In the genomic region with DNA sequence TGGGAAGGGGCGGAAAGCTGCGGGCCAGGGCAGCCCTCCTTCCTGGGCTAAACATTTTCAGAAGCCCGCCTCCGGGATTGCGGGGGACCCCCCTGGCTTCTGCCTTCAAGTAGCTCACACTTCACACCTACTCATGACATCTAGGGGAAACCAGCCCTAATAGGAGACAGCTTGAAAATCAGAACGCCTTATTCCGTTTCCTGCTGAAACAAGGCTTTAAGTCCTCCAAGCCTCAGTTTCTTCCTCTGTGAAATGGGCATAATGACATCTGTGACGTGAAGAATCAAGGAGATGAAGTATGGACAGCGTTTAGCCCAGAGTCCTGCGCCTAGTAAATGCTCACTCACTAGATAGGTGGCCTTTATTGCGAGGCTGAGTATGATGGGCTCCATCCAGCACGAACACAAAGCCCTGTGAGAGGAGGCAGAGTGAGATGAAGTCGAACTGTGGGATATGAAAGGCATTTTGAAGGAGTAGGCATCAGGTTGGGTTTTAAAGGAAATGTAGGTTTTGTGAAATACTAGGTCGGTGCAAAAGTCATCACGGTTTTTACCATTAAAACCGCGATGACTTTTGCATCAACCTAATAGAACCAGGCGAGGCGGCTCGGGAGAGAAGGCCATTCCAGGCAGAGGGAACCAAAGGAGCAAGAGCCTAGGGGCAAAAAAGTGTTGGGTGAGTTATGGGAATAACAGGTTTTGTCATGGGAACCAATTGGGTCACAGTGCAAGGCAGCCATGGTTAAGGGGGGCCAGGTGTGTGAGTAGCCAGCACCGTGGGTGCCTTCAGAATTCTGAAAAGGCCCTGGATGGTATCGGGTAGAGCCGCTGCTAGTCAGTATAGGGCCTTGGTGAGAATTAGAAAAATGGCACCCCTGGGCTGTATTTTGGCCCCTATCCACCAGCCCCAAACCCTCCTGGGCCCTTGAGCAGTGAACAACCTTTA, we compare ENCODE assay signal across 1 cellular context.
A peak's percentile ranks its signal among the peaks of the same experiment; 100 is the strongest.
TF ChIP-seq lines count a peak whose summit lies in the region.

No MANE protein-coding gene starts in this region.

TF ChIP-seq in H1, 55 proteins besides CTCF, POLR2A, EP300 and RAD21:
- TF ChIP-seq POLR2AphosphoS5 (IDR thresholded peaks at IDR 0.05; ENCODE audit: low read depth, low read length) (no peak), KDM4A (IDR thresholded peaks at IDR 0.05; ENCODE audit: low read depth, low read length, severe bottlenecking) (no peak), SP1 (IDR thresholded peaks at IDR 0.05; ENCODE audit: low read depth, low read length) (0 out of 2 replicates have a peak, but pooled peaks have one; percentile 1), ZNF274 (IDR thresholded peaks at IDR 0.05; ENCODE audit: borderline replicate concordance, extremely low read depth, low read length) (no peak), TBP (IDR thresholded peaks at IDR 0.05; ENCODE audit: low read depth, low read length) (no peak), CBX8 (IDR thresholded peaks at IDR 0.05; ENCODE audit: borderline replicate concordance, low read depth, low read length) (no peak), CBX5 (IDR thresholded peaks at IDR 0.05; ENCODE audit: low read depth, low read length) (no peak), SIX5 (IDR thresholded peaks at IDR 0.05; ENCODE audit: low read depth, low read length) (no peak), YY1 (IDR thresholded peaks at IDR 0.05; ENCODE audit: low read depth, low read length) (no peak), JUN (IDR thresholded peaks at IDR 0.05; ENCODE audit: low read depth, low read length) (no peak), ASH2L (IDR thresholded peaks at IDR 0.05; ENCODE audit: low read length) (no peak), HDAC2 (IDR thresholded peaks at IDR 0.05; ENCODE audit: borderline replicate concordance in 1 of 2, low read depth in 2 of 2, low read length in 2 of 2) (peak; percentile 39 to 99; a peak in 1 of 4 replicates), BRCA1 (IDR thresholded peaks at IDR 0.05; ENCODE audit: low read depth, low read length) (no peak), TEAD4 (IDR thresholded peaks at IDR 0.05; ENCODE audit: low read depth, low read length) (no peak), SP4 (IDR thresholded peaks at IDR 0.05; ENCODE audit: low read length) (no peak), SIRT6 (IDR thresholded peaks at IDR 0.05; ENCODE audit: low read length) (no peak), BACH1 (IDR thresholded peaks at IDR 0.05; ENCODE audit: low read length) (no peak), NRF1 (IDR thresholded peaks at IDR 0.05; ENCODE audit: low read depth, low read length) (no peak), KDM1A (IDR thresholded peaks at IDR 0.05; ENCODE audit: borderline replicate concordance, low read length) (peak; percentile 100), RXRA (IDR thresholded peaks at IDR 0.05; ENCODE audit: insufficient read depth, low read depth, low read length) (no peak), RNF2 (IDR thresholded peaks at IDR 0.05; ENCODE audit: borderline replicate concordance, low read depth, low read length, missing control alignments, poor library complexity, severe bottlenecking) (no peak), FOSL1 (IDR thresholded peaks at IDR 0.05; ENCODE audit: insufficient read depth, low read depth, low read length) (no peak), RFX5 (IDR thresholded peaks at IDR 0.05; ENCODE audit: borderline replicate concordance, low read depth, low read length) (no peak)
- TF ChIP-seq, protein P1, sequence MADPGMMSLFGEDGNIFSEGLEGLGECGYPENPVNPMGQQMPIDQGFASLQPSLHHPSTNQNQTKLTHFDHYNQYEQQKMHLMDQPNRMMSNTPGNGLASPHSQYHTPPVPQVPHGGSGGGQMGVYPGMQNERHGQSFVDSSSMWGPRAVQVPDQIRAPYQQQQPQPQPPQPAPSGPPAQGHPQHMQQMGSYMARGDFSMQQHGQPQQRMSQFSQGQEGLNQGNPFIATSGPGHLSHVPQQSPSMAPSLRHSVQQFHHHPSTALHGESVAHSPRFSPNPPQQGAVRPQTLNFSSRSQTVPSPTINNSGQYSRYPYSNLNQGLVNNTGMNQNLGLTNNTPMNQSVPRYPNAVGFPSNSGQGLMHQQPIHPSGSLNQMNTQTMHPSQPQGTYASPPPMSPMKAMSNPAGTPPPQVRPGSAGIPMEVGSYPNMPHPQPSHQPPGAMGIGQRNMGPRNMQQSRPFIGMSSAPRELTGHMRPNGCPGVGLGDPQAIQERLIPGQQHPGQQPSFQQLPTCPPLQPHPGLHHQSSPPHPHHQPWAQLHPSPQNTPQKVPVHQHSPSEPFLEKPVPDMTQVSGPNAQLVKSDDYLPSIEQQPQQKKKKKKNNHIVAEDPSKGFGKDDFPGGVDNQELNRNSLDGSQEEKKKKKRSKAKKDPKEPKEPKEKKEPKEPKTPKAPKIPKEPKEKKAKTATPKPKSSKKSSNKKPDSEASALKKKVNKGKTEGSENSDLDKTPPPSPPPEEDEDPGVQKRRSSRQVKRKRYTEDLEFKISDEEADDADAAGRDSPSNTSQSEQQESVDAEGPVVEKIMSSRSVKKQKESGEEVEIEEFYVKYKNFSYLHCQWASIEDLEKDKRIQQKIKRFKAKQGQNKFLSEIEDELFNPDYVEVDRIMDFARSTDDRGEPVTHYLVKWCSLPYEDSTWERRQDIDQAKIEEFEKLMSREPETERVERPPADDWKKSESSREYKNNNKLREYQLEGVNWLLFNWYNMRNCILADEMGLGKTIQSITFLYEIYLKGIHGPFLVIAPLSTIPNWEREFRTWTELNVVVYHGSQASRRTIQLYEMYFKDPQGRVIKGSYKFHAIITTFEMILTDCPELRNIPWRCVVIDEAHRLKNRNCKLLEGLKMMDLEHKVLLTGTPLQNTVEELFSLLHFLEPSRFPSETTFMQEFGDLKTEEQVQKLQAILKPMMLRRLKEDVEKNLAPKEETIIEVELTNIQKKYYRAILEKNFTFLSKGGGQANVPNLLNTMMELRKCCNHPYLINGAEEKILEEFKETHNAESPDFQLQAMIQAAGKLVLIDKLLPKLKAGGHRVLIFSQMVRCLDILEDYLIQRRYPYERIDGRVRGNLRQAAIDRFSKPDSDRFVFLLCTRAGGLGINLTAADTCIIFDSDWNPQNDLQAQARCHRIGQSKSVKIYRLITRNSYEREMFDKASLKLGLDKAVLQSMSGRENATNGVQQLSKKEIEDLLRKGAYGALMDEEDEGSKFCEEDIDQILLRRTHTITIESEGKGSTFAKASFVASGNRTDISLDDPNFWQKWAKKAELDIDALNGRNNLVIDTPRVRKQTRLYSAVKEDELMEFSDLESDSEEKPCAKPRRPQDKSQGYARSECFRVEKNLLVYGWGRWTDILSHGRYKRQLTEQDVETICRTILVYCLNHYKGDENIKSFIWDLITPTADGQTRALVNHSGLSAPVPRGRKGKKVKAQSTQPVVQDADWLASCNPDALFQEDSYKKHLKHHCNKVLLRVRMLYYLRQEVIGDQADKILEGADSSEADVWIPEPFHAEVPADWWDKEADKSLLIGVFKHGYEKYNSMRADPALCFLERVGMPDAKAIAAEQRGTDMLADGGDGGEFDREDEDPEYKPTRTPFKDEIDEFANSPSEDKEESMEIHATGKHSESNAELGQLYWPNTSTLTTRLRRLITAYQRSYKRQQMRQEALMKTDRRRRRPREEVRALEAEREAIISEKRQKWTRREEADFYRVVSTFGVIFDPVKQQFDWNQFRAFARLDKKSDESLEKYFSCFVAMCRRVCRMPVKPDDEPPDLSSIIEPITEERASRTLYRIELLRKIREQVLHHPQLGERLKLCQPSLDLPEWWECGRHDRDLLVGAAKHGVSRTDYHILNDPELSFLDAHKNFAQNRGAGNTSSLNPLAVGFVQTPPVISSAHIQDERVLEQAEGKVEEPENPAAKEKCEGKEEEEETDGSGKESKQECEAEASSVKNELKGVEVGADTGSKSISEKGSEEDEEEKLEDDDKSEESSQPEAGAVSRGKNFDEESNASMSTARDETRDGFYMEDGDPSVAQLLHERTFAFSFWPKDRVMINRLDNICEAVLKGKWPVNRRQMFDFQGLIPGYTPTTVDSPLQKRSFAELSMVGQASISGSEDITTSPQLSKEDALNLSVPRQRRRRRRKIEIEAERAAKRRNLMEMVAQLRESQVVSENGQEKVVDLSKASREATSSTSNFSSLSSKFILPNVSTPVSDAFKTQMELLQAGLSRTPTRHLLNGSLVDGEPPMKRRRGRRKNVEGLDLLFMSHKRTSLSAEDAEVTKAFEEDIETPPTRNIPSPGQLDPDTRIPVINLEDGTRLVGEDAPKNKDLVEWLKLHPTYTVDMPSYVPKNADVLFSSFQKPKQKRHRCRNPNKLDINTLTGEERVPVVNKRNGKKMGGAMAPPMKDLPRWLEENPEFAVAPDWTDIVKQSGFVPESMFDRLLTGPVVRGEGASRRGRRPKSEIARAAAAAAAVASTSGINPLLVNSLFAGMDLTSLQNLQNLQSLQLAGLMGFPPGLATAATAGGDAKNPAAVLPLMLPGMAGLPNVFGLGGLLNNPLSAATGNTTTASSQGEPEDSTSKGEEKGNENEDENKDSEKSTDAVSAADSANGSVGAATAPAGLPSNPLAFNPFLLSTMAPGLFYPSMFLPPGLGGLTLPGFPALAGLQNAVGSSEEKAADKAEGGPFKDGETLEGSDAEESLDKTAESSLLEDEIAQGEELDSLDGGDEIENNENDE (IDR thresholded peaks at IDR 0.05; ENCODE audit: insufficient replicate concordance, low read length), result no peak
- TF ChIP-seq, protein P2, sequence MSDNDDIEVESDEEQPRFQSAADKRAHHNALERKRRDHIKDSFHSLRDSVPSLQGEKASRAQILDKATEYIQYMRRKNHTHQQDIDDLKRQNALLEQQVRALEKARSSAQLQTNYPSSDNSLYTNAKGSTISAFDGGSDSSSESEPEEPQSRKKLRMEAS (IDR thresholded peaks at IDR 0.05), result no peak
- TF ChIP-seq, protein P3, sequence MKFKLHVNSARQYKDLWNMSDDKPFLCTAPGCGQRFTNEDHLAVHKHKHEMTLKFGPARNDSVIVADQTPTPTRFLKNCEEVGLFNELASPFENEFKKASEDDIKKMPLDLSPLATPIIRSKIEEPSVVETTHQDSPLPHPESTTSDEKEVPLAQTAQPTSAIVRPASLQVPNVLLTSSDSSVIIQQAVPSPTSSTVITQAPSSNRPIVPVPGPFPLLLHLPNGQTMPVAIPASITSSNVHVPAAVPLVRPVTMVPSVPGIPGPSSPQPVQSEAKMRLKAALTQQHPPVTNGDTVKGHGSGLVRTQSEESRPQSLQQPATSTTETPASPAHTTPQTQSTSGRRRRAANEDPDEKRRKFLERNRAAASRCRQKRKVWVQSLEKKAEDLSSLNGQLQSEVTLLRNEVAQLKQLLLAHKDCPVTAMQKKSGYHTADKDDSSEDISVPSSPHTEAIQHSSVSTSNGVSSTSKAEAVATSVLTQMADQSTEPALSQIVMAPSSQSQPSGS (IDR thresholded peaks at IDR 0.05; ENCODE audit: low read length), result no peak
- TF ChIP-seq, protein P4, sequence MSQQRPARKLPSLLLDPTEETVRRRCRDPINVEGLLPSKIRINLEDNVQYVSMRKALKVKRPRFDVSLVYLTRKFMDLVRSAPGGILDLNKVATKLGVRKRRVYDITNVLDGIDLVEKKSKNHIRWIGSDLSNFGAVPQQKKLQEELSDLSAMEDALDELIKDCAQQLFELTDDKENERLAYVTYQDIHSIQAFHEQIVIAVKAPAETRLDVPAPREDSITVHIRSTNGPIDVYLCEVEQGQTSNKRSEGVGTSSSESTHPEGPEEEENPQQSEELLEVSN (IDR thresholded peaks at IDR 0.05), result no peak
